In the genomic region with DNA sequence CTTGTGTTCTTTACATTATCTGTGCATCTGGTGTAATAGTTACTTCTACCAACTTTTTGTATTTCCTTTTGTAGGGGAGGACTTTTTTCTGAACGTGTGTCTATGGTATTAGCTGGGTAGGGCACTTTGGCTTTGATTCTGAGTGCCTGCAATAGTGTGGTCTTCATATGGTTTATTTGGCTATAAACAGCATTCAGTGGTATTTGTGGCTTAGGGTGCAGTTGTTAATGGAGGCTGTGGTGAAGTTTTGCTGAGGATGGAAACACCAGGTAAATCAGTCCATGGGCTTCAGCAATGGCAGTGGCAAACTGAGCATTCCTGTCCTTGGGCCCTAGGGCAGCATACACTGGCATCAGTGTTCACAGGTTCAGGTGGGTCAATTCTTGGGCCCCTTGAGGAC, we compare ENCODE assay signal across 26 cellular contexts.
"Had no signal": no experiment of that assay in that cellular context is flagged by ENCODE, and none has a peak within 500 bp of the region (broad histone marks: within the 10 kb centered on the region; RNA-seq: fewer than 3 reads in every experiment).

No MANE protein-coding gene starts in this region.

- H3K27me3 ChIP-seq: testis, upper lobe of right lung had no signal

- DNase-seq: activated B cell treated with CpG ODN at 0.5 μM for 24 hours; activated CD4-positive, alpha-beta T cell treated with anti-CD3 and anti-CD28 coated beads for 48 hours; activated CD8-positive, alpha-beta memory T cell treated with anti-CD3 and anti-CD28 coated beads for 24 hours; activated effector memory CD4-positive, alpha-beta T cell treated with anti-CD3 and anti-CD28 coated beads, Interleukin-2, amount 50 U/mL, for 16 hours; activated T-cell treated with anti-CD3 and anti-CD28 coated beads for 4 hours; amygdala; hippocampal formation; kidney; left ventricle myocardium inferior; mesenchymal stem cell; nucleus accumbens; posterior cingulate gyrus; retina; stimulated activated CD4-positive, alpha-beta T cell treated with anti-CD3 and anti-CD28 coated beads, Interleukin-2, amount 100 ng/mL, for 48 hours; stimulated activated naive CD4-positive, alpha-beta T cell treated with Interleukin-2 at 50 U/mL for 16 hours; T-helper 2 cell; testis; upper lobe of right lung had no signal

- H3K9me3 ChIP-seq: testis, upper lobe of right lung had no signal

- ATAC-seq: activated naive CD4-positive, alpha-beta T cell treated with anti-CD3 and anti-CD28 coated beads, Interleukin-2, amount 50 U/mL, for 72 hours; esophagus mucosa; SK-N-SH treated with all-trans-retinoic acid at 6 μM for 48 hours; upper lobe of right lung had no signal

- H3K9me3 Mint-ChIP-seq: central memory CD8-positive, alpha-beta T cell had no signal

- H3K27ac Mint-ChIP-seq: activated B cell treated with CpG ODN at 0.5 μM for 24 hours, brain, nephron had no signal

- H3K4me1 Mint-ChIP-seq: central memory CD8-positive, alpha-beta T cell had no signal

- H3K36me3 ChIP-seq: left ventricle myocardium inferior, upper lobe of right lung had no signal

- H3K36me3 Mint-ChIP-seq: brain had no signal

- H3K4me3 Mint-ChIP-seq: activated B cell treated with CpG ODN at 0.5 μM for 24 hours; brain; central memory CD8-positive, alpha-beta T cell; nephron had no signal

- H3K4me3 ChIP-seq: coronary artery, left ventricle myocardium inferior, testis, upper lobe of right lung had no signal

- H3K27ac ChIP-seq: coronary artery, left ventricle myocardium inferior, testis, upper lobe of right lung had no signal

- H3K27me3 Mint-ChIP-seq: activated B cell treated with CpG ODN at 0.5 μM for 24 hours had no signal

- FAIRE-seq: TTC549 had no signal
